In genomic region chr1:169027607-169028320, GRCh38 we compare ENCODE assay signal across 17 cellular contexts.
DNase-seq lines count a peak whose midpoint lies in the region; ATAC-seq and TF ChIP-seq lines count a peak whose summit lies in the region.
"Had no signal": no experiment of that assay in that cellular context is flagged by ENCODE, and none has a peak within 500 bp of the region (broad histone marks: within the 10 kb centered on the region; RNA-seq: fewer than 3 reads in every experiment).

No MANE protein-coding gene starts in this region.

- H3K27ac ChIP-seq in RWPE1, result no peak overlapping the region
- H3K27ac ChIP-seq: upper lobe of left lung had no signal

- ATAC-seq in GM19452 (IDR thresholded peaks at IDR 0.05; ENCODE audit: unreplicated experiment), result peak; percentile 41
- peak; percentile 34 for ATAC-seq in HG03135 (IDR thresholded peaks at IDR 0.05; ENCODE audit: unreplicated experiment)
- ATAC-seq: mucosa of descending colon, SK-N-SH treated with all-trans-retinoic acid at 6 μM for 48 hours, WTC11 had no signal

- CTCF ChIA-PET in RWPE1 (lab: Yijun Ruan, JAX), result no interaction called here

- DNase-seq in iPS-NIHi11 (ENCODE audit: low spot score), result peak; percentile 14
- no peak for DNase-seq in RWPE1 (ENCODE audit: low spot score)
- no peak for DNase-seq in NCI-H1436 treated with DMSO at 0.1 percent for 48 hours (lab: John Stamatoyannopoulos, UW)
- no peak for DNase-seq in amniotic stem cell (lab: John Stamatoyannopoulos, UW)
- no peak for DNase-seq in DMS 273 treated with DMSO at 0.1 percent for 48 hours (lab: John Stamatoyannopoulos, UW)
- DNase-seq: activated CD8-positive, alpha-beta memory T cell treated with anti-CD3 and anti-CD28 coated beads, Interleukin-2, amount 50 U/mL, for 4 hours; foreskin melanocyte; mucosa of descending colon; NCI-H2081 treated with DMSO at 0.1 percent for 48 hours; posterior cingulate gyrus; stimulated activated CD8-positive, alpha-beta memory T cell treated with anti-CD3 and anti-CD28 coated beads, Interleukin-4, amount 100 ng/mL, for 48 hours; upper lobe of left lung had no signal

- peak overlapping the region; percentile 46; the same call in 1 of the 2 replicates for H3K4me3 ChIP-seq in GM08714 (ENCODE audit: low read length)
- H3K4me3 ChIP-seq: mucosa of descending colon, upper lobe of left lung had no signal

- POLR2A ChIA-PET in RWPE1 (lab: Yijun Ruan, JAX; ENCODE audit: low non-redundant PET), result no interaction called here

- TF ChIP-seq CTCF in RWPE1 (conservative IDR thresholded peaks at IDR 0.05; ENCODE audit: low read depth), result no peak
